16 cellular contexts compared by ENCODE assay signal in the genomic region with DNA sequence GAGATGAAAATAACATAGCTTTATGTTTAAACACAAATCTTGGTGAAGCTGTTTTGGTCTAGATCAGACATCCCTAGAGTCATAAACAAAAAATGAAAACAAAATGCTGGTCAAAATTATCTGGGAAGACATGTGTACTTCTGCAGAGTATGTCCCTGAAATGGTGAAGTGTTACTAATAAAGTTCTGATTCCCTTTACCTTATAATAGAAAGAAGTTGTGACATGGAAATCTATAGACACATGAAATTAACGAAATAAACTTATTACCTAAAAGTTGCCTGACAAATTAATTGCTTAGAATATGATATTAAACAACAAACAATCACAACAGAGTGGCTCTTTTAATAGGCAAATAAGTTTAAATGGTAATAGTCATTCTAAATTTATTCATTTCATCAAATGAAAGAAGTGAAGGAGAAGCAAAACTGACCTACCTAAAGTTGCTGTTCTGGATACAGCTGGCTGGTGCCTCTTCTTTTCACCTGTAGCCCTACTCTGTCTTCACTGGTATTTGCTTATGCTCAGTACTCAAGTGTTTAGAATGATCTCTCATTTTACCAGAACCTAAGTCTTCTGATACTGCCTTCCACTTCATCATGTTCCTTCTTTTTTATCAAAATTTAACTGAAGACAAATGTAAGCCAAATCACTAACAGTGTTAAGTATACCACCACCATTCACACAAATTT. TPM values are rescaled to one million over a fixed set of nuclear protein-coding genes. Genes with fewer than 3 reads are reported as not detected.
DNase-seq lines count a peak whose midpoint lies in the region; ATAC-seq, FAIRE-seq and TF ChIP-seq lines count a peak whose summit lies in the region.
"Had no signal": no experiment of that assay in that cellular context is flagged by ENCODE, and none has a peak within 500 bp of the region (broad histone marks: within the 10 kb centered on the region; RNA-seq: fewer than 3 reads in every experiment).

No MANE protein-coding gene starts in this region.

- intact Hi-C loops in pancreas (cut with DNase I), result no loop called here

- H3K9me2 ChIP-seq in GM23248 (ENCODE audit: insufficient read depth) (no peaks in the 10 kb centered on the region), SU-DHL-6 (replicated peaks; ENCODE audit: insufficient read depth, low read length) (no peaks in the 10 kb centered on the region)

- peaks cover 20 to 36% of the 10 kb centered on the region in 2 donors for H3K4me1 Mint-ChIP-seq in immature natural killer cell

- peak overlapping the region in 3 of 5 donors; percentile 14 to 50 (median 26) for H3K4me3 Mint-ChIP-seq in immature natural killer cell

- H3K36me3 ChIP-seq in GM23248 (ENCODE audit: low read depth) (no peaks in the 10 kb centered on the region), SU-DHL-6 (ENCODE audit: low read length) (no peaks in the 10 kb centered on the region), pancreas (no peaks in the 10 kb centered on the region)
- H3K36me3 ChIP-seq: tibial nerve, WERI-Rb-1 had no signal

- H3K27ac Mint-ChIP-seq in immature natural killer cell, result peak overlapping the region in 2 of 6 donors; percentile 6 to 31

- H3K9me3 Mint-ChIP-seq in immature natural killer cell, result no peaks in the 10 kb centered on the region

- in situ Hi-C loops in GM23248 (cut with MboI), result no loop called here

- H3K27me3 ChIP-seq in GM23248 (replicated peaks; ENCODE audit: insufficient read depth) (no peaks in the 10 kb centered on the region), SU-DHL-6 (ENCODE audit: low read length) (no peaks in the 10 kb centered on the region), pancreas (no peaks in the 10 kb centered on the region)
- H3K27me3 ChIP-seq: tibial nerve had no signal

- 97 to 100% methylated on average over 1 of the region's 1 CpG for WGBS in GM23248 (ENCODE audit: low coverage in 1 of 2, low lambda C conversion rate in 2 of 2, missing lambda C conversion rate in 2 of 2), 2 experiments
- 92 to 94% methylated on average over 1 of the region's 1 CpG for whole genome bisulfite sequencing in pancreas, 2 donors

- peaks cover 26% of the 10 kb centered on the region for H4K20me1 ChIP-seq in GM23248 (ENCODE audit: insufficient read depth)
- H4K20me1 ChIP-seq in SU-DHL-6 (ENCODE audit: low read depth, low read length), result peaks cover 30% of the 10 kb centered on the region

- ATAC-seq in GM18502 (IDR thresholded peaks at IDR 0.05; ENCODE audit: poor library complexity, unreplicated experiment) (peak; percentile 55), GM21825 (IDR thresholded peaks at IDR 0.05; ENCODE audit: unreplicated experiment) (no peak), pancreas (no peak)

- H3F3A ChIP-seq in GM23248 (ENCODE audit: insufficient read depth) (no peaks in the 10 kb centered on the region), SU-DHL-6 (ENCODE audit: insufficient read depth) (no peaks in the 10 kb centered on the region)

- peaks cover 0 to 4% (median 3%) of the 10 kb centered on the region in 3 donors for H3K36me3 Mint-ChIP-seq in immature natural killer cell

- H3K9ac ChIP-seq in GM23248 (no peak overlapping the region), SU-DHL-6 (ENCODE audit: low read length) (no peak overlapping the region)

- peak overlapping the region; percentile 17 for H3K4me2 ChIP-seq in GM23248 (ENCODE audit: unreplicated experiment)
- peak overlapping the region; percentile 28 for H3K4me2 ChIP-seq in SU-DHL-6 (ENCODE audit: low read depth, low read length, poor library complexity, severe bottlenecking)

- H3K9me3 ChIP-seq in GM23248 (ENCODE audit: low read depth) (no peaks in the 10 kb centered on the region), SU-DHL-6 (ENCODE audit: insufficient read depth, low read length) (no peaks in the 10 kb centered on the region), pancreas (no peaks in the 10 kb centered on the region)
- H3K9me3 ChIP-seq: tibial nerve had no signal

- peaks cover 0 to 5% (median 0%) of the 10 kb centered on the region in 3 donors for H3K27me3 Mint-ChIP-seq in immature natural killer cell (ENCODE audit: low read depth in 3 of 3)
- H3K27me3 Mint-ChIP-seq: naive thymus-derived CD4-positive, alpha-beta T cell had no signal

- DNase-seq in GM23248 (no peak), immature natural killer cell (no peak), A172 (ENCODE audit: low spot score) (no peak), pancreas (no peak)
- no peak for DNase-seq in stimulated activated CD4-positive, alpha-beta T cell treated with anti-CD3 and anti-CD28 coated beads, Interleukin-1b, Interleukin-23, amount 100 ng/mL, for 48 hours
- DNase-seq: activated CD8-positive, alpha-beta memory T cell treated with anti-CD3 and anti-CD28 coated beads for 24 hours; GF-D8; naive thymus-derived CD4-positive, alpha-beta T cell; NCI-H1694; NCI-H524 treated with DMSO at 0.1 percent for 48 hours; stimulated activated CD4-positive, alpha-beta T cell treated with anti-CD3 and anti-CD28 coated beads, Interleukin-4, amount 100 ng/mL, for 24 hours; WERI-Rb-1 had no signal

- H2AFZ ChIP-seq in GM23248, result no peak overlapping the region
- no peak overlapping the region for H2AFZ ChIP-seq in SU-DHL-6 (ENCODE audit: low read depth, low read length, severe bottlenecking)

- H3K4me1 ChIP-seq in GM23248 (ENCODE audit: insufficient read depth), result peaks cover 12% of the 10 kb centered on the region
- peaks cover 0 to 16% (median 6%) of the 10 kb centered on the region in 3 donors for H3K4me1 ChIP-seq in pancreas

- no peak for FAIRE-seq in pancreas (lab: Jason Lieb, UNC)

- no peak overlapping the region for H3K27ac ChIP-seq in GM23248
- no peak overlapping the region for H3K27ac ChIP-seq in SU-DHL-6 (ENCODE audit: low read depth, low read length)
- no peak overlapping the region for H3K27ac ChIP-seq in pancreas
- H3K27ac ChIP-seq: tibial nerve, WERI-Rb-1 had no signal

- H3K4me3 ChIP-seq in GM23248 (no peak overlapping the region), SU-DHL-6 (ENCODE audit: insufficient read depth, low read length, poor library complexity, severe bottlenecking) (no peak overlapping the region), pancreas (no peak overlapping the region)
- H3K4me3 ChIP-seq: tibial nerve had no signal

- no peak for TF ChIP-seq CTCF in SU-DHL-6 (IDR thresholded peaks at IDR 0.05; ENCODE audit: insufficient read depth, low read length, poor library complexity, severe bottlenecking)
- no peak for TF ChIP-seq CTCF in pancreas (IDR thresholded peaks at IDR 0.05)

- H3K79me2 ChIP-seq in GM23248 (ENCODE audit: insufficient read depth) (peaks cover 100% of the 10 kb centered on the region), SU-DHL-6 (ENCODE audit: insufficient read depth, low read length) (peaks cover 91% of the 10 kb centered on the region)

RNA-seq across cellular contexts. Expression of a gene that starts 38.8 kb away (rescaled TPM):
- total RNA-seq in GM23248 (2014; rRNA removed; shearing (Covaris generic)), result 21.6 and 25.8 TPM in 2 replicates
- polyA plus RNA-seq in GM23248 (2016; fragmentation: Nextera tagmentation; extraction: Ambion mirVana), result 8.8 and 10.3 TPM in 2 replicates
- 10 to 100 TPM; 11.3 to 21.9 (median 11.6) TPM for polyA plus RNA-seq in immature natural killer cell
- total RNA-seq in A172 (2014; rRNA removed; shearing (Covaris generic)), result 50.5 and 59.4 TPM in 2 replicates
- total RNA-seq in pancreas, result 10 to 100 TPM; 11.1 to 20.9 (median 13.2) TPM
- 1 to 10 TPM; 2.7 to 4.4 TPM for polyA plus RNA-seq in pancreas
